In genomic region chr3:170059447-170059846, GRCh38 we compare ENCODE assay signal across 1 cellular context.
TF ChIP-seq lines count a peak whose summit lies in the region.

No MANE protein-coding gene starts in this region.

TF ChIP-seq in SK-N-SH treated with all-trans-retinoic acid at 6 μM for 48 hours, 23 proteins besides CTCF, POLR2A, EP300 and RAD21 (continued from another document):
- TF ChIP-seq TSHZ2 (CRISPR knock-in tag; IDR thresholded peaks at IDR 0.05) = no peak
- no peak for TF ChIP-seq RARB (CRISPR knock-in tag; IDR thresholded peaks at IDR 0.05)
- TF ChIP-seq ARNTL (CRISPR knock-in tag; IDR thresholded peaks at IDR 0.05; ENCODE audit: borderline replicate concordance, low read depth) = no peak
- no peak for TF ChIP-seq ESRRG (CRISPR knock-in tag; IDR thresholded peaks at IDR 0.05)
- TF ChIP-seq ZNF565 (CRISPR knock-in tag; conservative IDR thresholded peaks at IDR 0.05; ENCODE audit: low read depth) = no peak
- no peak for TF ChIP-seq TOX (CRISPR knock-in tag; IDR thresholded peaks at IDR 0.05; ENCODE audit: borderline replicate concordance)
